Comparison of ENCODE assay signal across 15 cellular contexts in genomic region chr4:71608674-71609062, GRCh38.
DNase-seq lines count a peak whose midpoint lies in the region; TF ChIP-seq lines count a peak whose summit lies in the region.
"Had no signal": no experiment of that assay in that cellular context is flagged by ENCODE, and none has a peak within 500 bp of the region (broad histone marks: within the 10 kb centered on the region; RNA-seq: fewer than 3 reads in every experiment).

No MANE protein-coding gene starts in this region.

- no peaks in the 10 kb centered on the region for H3K27me3 Mint-ChIP-seq in Caco-2 (ENCODE audit: insufficient read depth, unreplicated experiment)
- H3K27me3 Mint-ChIP-seq in progenitor cell of endocrine pancreas, result no peaks in the 10 kb centered on the region
- no peaks in the 10 kb centered on the region for H3K27me3 Mint-ChIP-seq in activated naive CD4-positive, alpha-beta T cell treated with anti-CD3 and anti-CD28 coated beads, Interleukin-2, amount 10 ng/mL, durations not matched to agents 7 days and 5 days

- intact Hi-C loops in Caco-2 (cut with micrococcal nuclease; ENCODE audit: unreplicated experiment), result no loop called here

- DNase-seq in Caco-2 (no peak), MM.1S (no peak), epithelial cell of prostate (ENCODE audit: low read depth, low spot score) (no peak), progenitor cell of endocrine pancreas (ENCODE audit: low spot score, unreplicated experiment) (no peak), G401 (ENCODE audit: low spot score) (no peak), RPMI8226 (no peak), HT-29 (ENCODE audit: low spot score) (no peak)
- no peak for DNase-seq in activated naive CD4-positive, alpha-beta T cell treated with anti-CD3 and anti-CD28 coated beads, Interleukin-2, amount 10 ng/mL, durations not matched to agents 7 days and 5 days
- DNase-seq: CD4-positive, CD25-positive, alpha-beta regulatory T cell; NCI-H1048; NCI-H1694; NCI-H2107; NCI-H446; SIG-M5 had no signal

- H3K27me3 ChIP-seq in Caco-2 (replicated peaks; ENCODE audit: control insufficient read depth, insufficient read depth, low read length) (no peaks in the 10 kb centered on the region), MM.1S (replicated peaks; ENCODE audit: insufficient read depth, low read length) (no peaks in the 10 kb centered on the region)

- no peaks in the 10 kb centered on the region for H3K9me2 ChIP-seq in MM.1S (replicated peaks; ENCODE audit: insufficient read depth, low read length)

- TF ChIP-seq CTCF in Caco-2 (IDR thresholded peaks at IDR 0.05; ENCODE audit: insufficient read depth in 1 of 2, low read depth in 1 of 2, low read length in 1 of 2, severe bottlenecking in 1 of 2, unreplicated experiment in 1 of 2) (no peak), MM.1S (IDR thresholded peaks at IDR 0.05; ENCODE audit: low read length) (no peak), progenitor cell of endocrine pancreas (IDR thresholded peaks at IDR 0.05; ENCODE audit: unreplicated experiment) (no peak)

- H3K4me1 ChIP-seq in Caco-2 (peaks cover 31% of the 10 kb centered on the region), MM.1S (ENCODE audit: low read length) (peaks cover 22% of the 10 kb centered on the region; the same call in 1 of the 2 replicates)

- H3K4me3 ChIP-seq in Caco-2 (ENCODE audit: low read depth, low read length) (no peak overlapping the region), MM.1S (ENCODE audit: low read length) (no peak overlapping the region)

- H4K20me1 ChIP-seq in MM.1S (ENCODE audit: insufficient read depth, low read length), result no peaks in the 10 kb centered on the region

- H3K27ac Mint-ChIP-seq in Caco-2 (ENCODE audit: unreplicated experiment) (peak overlapping the region; percentile 93), progenitor cell of endocrine pancreas (peak overlapping the region; percentile 87)
- no peak overlapping the region for H3K27ac Mint-ChIP-seq in activated naive CD4-positive, alpha-beta T cell treated with anti-CD3 and anti-CD28 coated beads, Interleukin-2, amount 10 ng/mL, durations not matched to agents 7 days and 5 days
- H3K27ac Mint-ChIP-seq: CD4-positive, CD25-positive, alpha-beta regulatory T cell; IgD-negative memory B cell had no signal

- no peaks in the 10 kb centered on the region for H3K9me3 ChIP-seq in Caco-2
- H3K9me3 ChIP-seq in MM.1S (replicated peaks; ENCODE audit: insufficient read depth, low read length), result no peaks in the 10 kb centered on the region

- H3K4me1 Mint-ChIP-seq in Caco-2 (ENCODE audit: low read depth, unreplicated experiment) (peaks cover 37% of the 10 kb centered on the region), progenitor cell of endocrine pancreas (ENCODE audit: low read depth) (peaks cover 55% of the 10 kb centered on the region)
- no peaks in the 10 kb centered on the region for H3K4me1 Mint-ChIP-seq in activated naive CD4-positive, alpha-beta T cell treated with anti-CD3 and anti-CD28 coated beads, Interleukin-2, amount 10 ng/mL, durations not matched to agents 7 days and 5 days
- H3K4me1 Mint-ChIP-seq: CD4-positive, CD25-positive, alpha-beta regulatory T cell had no signal

- H3K4me2 ChIP-seq in MM.1S (ENCODE audit: low read depth, low read length), result no peak overlapping the region

- H3K79me2 ChIP-seq in MM.1S (ENCODE audit: low read length), result no peaks in the 10 kb centered on the region

- H2AFZ ChIP-seq in MM.1S (ENCODE audit: low read length), result no peak overlapping the region

- H3F3A ChIP-seq in MM.1S (ENCODE audit: insufficient read depth, low read length), result 0 out of 2 replicates have a peak, but pooled peaks cover 5% of the 10 kb centered on the region

- H3K36me3 Mint-ChIP-seq in Caco-2 (ENCODE audit: insufficient read depth, unreplicated experiment) (peaks cover 11% of the 10 kb centered on the region), progenitor cell of endocrine pancreas (ENCODE audit: insufficient read depth) (peaks cover 43% of the 10 kb centered on the region)
- no peaks in the 10 kb centered on the region for H3K36me3 Mint-ChIP-seq in activated naive CD4-positive, alpha-beta T cell treated with anti-CD3 and anti-CD28 coated beads, Interleukin-2, amount 10 ng/mL, durations not matched to agents 7 days and 5 days
- H3K36me3 Mint-ChIP-seq: CD4-positive, CD25-positive, alpha-beta regulatory T cell; IgD-negative memory B cell had no signal

- in situ Hi-C loops in G401 (cut with HindIII; ENCODE audit: low sequenced_read_pairs), result no loop called here

- H3K9ac ChIP-seq in MM.1S (ENCODE audit: low read length), result no peak overlapping the region

- CTCF ChIA-PET in Caco-2 (lab: Charles Lee), result no interaction called here
- CTCF ChIA-PET in activated naive CD4-positive, alpha-beta T cell treated with anti-CD3 and anti-CD28 coated beads, Interleukin-2, amount 10 ng/mL, durations not matched to agents 7 days and 5 days (lab: Charles Lee), result no interaction called here

- H3K4me3 Mint-ChIP-seq in Caco-2 (ENCODE audit: unreplicated experiment) (peak overlapping the region; percentile 51), progenitor cell of endocrine pancreas (ENCODE audit: low read depth) (peak overlapping the region; percentile 9)
- H3K4me3 Mint-ChIP-seq in activated naive CD4-positive, alpha-beta T cell treated with anti-CD3 and anti-CD28 coated beads, Interleukin-2, amount 10 ng/mL, durations not matched to agents 7 days and 5 days, result no peak overlapping the region
- H3K4me3 Mint-ChIP-seq: CD4-positive, CD25-positive, alpha-beta regulatory T cell; IgD-negative memory B cell had no signal

- H3K27ac ChIP-seq in MM.1S (ENCODE audit: low read length), result peak overlapping the region; percentile 12; the same call in 1 of the 2 replicates
- peak overlapping the region; percentile 53 for H3K27ac ChIP-seq in epithelial cell of prostate

- H3K9me3 Mint-ChIP-seq in Caco-2 (ENCODE audit: unreplicated experiment) (peaks cover 29% of the 10 kb centered on the region), progenitor cell of endocrine pancreas (ENCODE audit: low read depth) (peaks cover 34% of the 10 kb centered on the region)
- peaks cover 8% of the 10 kb centered on the region for H3K9me3 Mint-ChIP-seq in activated naive CD4-positive, alpha-beta T cell treated with anti-CD3 and anti-CD28 coated beads, Interleukin-2, amount 10 ng/mL, durations not matched to agents 7 days and 5 days

- H3K36me3 ChIP-seq in Caco-2 (ENCODE audit: control insufficient read depth, insufficient read depth, low read length) (no peaks in the 10 kb centered on the region), MM.1S (replicated peaks; ENCODE audit: insufficient read depth, low read length) (no peaks in the 10 kb centered on the region)

- BruUV-seq in Caco-2 (replicated peaks; lab: Mats Ljungman, UMichigan), result TSS peak; percentile 83

- POLR2A ChIA-PET in Caco-2 (lab: Charles Lee), result no interaction called here
